16 cellular contexts compared by ENCODE assay signal in genomic region chr19:18875726-18876125, GRCh38. TPM values are rescaled to one million over a fixed set of nuclear protein-coding genes. Genes with fewer than 3 reads are reported as not detected.
DNase-seq lines count a peak whose midpoint lies in the region; FAIRE-seq and TF ChIP-seq lines count a peak whose summit lies in the region.
"Had no signal": no experiment of that assay in that cellular context is flagged by ENCODE, and none has a peak within 500 bp of the region (broad histone marks: within the 10 kb centered on the region; RNA-seq: fewer than 3 reads in every experiment).

No MANE protein-coding gene starts in this region.

- H3K36me3 ChIP-seq in adipocyte (ENCODE audit: control insufficient read depth, insufficient read depth, low read length, severe bottlenecking) (no peaks in the 10 kb centered on the region), right atrium auricular region (no peaks in the 10 kb centered on the region)

- DNase-seq in GM04503 (ENCODE audit: low read depth) (peak; percentile 46), adipocyte (ENCODE audit: low read depth) (peak; percentile 50), fibroblast of peridontal ligament (ENCODE audit: extremely low read depth) (peak; percentile 20), urothelium cell line (ENCODE audit: low spot score) (no peak), mucosa of gallbladder (ENCODE audit: low spot score) (no peak), right atrium auricular region (ENCODE audit: low spot score) (no peak), NCI-H2029 treated with DMSO at 0.1 percent for 48 hours (lab: John Stamatoyannopoulos, UW) (no peak)
- DNase-seq: Caco-2, DMS53, NCI-H1694 treated with DMSO at 0.1 percent for 48 hours, NCI-H446 treated with DMSO at 0.1 percent for 48 hours, NCI-H774, PC-9 had no signal

- FAIRE-seq in urothelium cell line (lab: Jason Lieb, UNC): no peak
- FAIRE-seq: GM12892 had no signal

- H3K4me3 ChIP-seq in adipocyte (ENCODE audit: low read length): no peak overlapping the region
- no peak overlapping the region for H3K4me3 ChIP-seq in right atrium auricular region
- H3K4me3 ChIP-seq: HAP-1, PC-9 had no signal

- no peaks in the 10 kb centered on the region for H3K4me1 ChIP-seq in adipocyte (ENCODE audit: control insufficient read depth, insufficient read depth, low read length)
- no peaks in the 10 kb centered on the region for H3K4me1 ChIP-seq in right atrium auricular region
- H3K4me1 ChIP-seq: HAP-1 had no signal

- H3K27me3 ChIP-seq in adipocyte (replicated peaks; ENCODE audit: control insufficient read depth, insufficient read depth, low read length) (no peaks in the 10 kb centered on the region), right atrium auricular region (no peaks in the 10 kb centered on the region)

- H3K9ac ChIP-seq in adipocyte (ENCODE audit: low read length): no peak overlapping the region

- H3K9me3 ChIP-seq in adipocyte (ENCODE audit: control insufficient read depth, low read length): no peaks in the 10 kb centered on the region
- no peaks in the 10 kb centered on the region for H3K9me3 ChIP-seq in right atrium auricular region
- H3K9me3 ChIP-seq: HAP-1 had no signal

- TF ChIP-seq CTCF in right atrium auricular region (IDR thresholded peaks at IDR 0.05): no peak

- H3K27ac ChIP-seq in right atrium auricular region: no peak overlapping the region
- H3K27ac ChIP-seq: C4-2B, PC-9 had no signal

RNA-seq across cellular contexts. Expression of gene CERS1, which starts 20.2 kb away (rescaled TPM):
- 1.8 TPM for total RNA-seq in mucosa of gallbladder
- 1 to 10 TPM in 1 of 2 donors, under 1 TPM in 1; 0.79 to 1.6 TPM for total RNA-seq in right atrium auricular region

RNA-seq across cellular contexts. Expression of gene COPE, which starts 43.5 kb away (rescaled TPM):
- total RNA-seq in mucosa of gallbladder (183 TPM), right atrium auricular region (100 to 1,000 TPM; 168 to 209 TPM)

RNA-seq across cellular contexts. Expression of gene DDX49, which starts 43.8 kb away (rescaled TPM):
- total RNA-seq in mucosa of gallbladder (34.2 TPM), right atrium auricular region (10 to 100 TPM; 22.1 to 31.9 TPM)

RNA-seq across cellular contexts. Expression of gene UPF1, which starts 44.0 kb away (rescaled TPM):
- 117 TPM for total RNA-seq in mucosa of gallbladder
- total RNA-seq in right atrium auricular region: 10 to 100 TPM; 27.6 to 61.5 TPM

Comparison
In these comparisons a context has a peak if more than half of its experiments do, and no peak if none do; other contexts are left out.
1. DNase-seq: peak in GM04503 (single experiment), adipocyte (single experiment) and fibroblast of peridontal ligament (single experiment); none in urothelium cell line (single experiment), mucosa of gallbladder (single experiment), right atrium auricular region (single experiment) and NCI-H2029 treated with DMSO at 0.1 percent for 48 hours (single experiment).